Comparison of ENCODE assay signal across 1 cellular context in the genomic region with DNA sequence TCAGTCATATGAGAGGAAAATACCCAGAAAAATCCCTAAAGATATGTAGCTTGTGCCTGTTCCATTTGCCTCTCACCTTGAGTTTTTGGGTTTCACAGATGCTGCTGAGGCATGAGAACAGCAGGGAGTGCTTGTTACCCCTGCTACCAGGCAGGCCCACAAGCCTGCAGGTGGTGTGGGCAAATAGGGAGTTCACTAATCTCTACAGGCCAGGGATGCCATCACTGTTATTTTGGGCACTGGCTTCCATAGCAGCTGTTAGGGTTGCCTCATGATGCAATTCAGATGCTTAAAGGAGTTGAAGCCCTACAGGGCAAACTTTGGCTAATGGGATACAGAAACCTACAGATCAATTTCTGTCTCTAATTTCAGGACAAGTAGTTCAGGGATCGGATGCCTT.
TF ChIP-seq lines count a peak whose summit lies in the region.

No MANE protein-coding gene starts in this region.

TF ChIP-seq in IMR-90, 13 proteins besides CTCF, POLR2A, EP300 and RAD21:
- TF ChIP-seq MAFK (IDR thresholded peaks at IDR 0.05; ENCODE audit: low read depth, low read length) (no peak), CEBPB (IDR thresholded peaks at IDR 0.05; ENCODE audit: low read depth, low read length) (0 out of 2 replicates have a peak, but pooled peaks have one; percentile 0), NFE2L2 (IDR thresholded peaks at IDR 0.05; ENCODE audit: low read depth, low read length) (no peak), CHD1 (IDR thresholded peaks at IDR 0.05; ENCODE audit: low read depth, low read length) (no peak)
